Comparison of ENCODE assay signal across 17 cellular contexts in the genomic region with DNA sequence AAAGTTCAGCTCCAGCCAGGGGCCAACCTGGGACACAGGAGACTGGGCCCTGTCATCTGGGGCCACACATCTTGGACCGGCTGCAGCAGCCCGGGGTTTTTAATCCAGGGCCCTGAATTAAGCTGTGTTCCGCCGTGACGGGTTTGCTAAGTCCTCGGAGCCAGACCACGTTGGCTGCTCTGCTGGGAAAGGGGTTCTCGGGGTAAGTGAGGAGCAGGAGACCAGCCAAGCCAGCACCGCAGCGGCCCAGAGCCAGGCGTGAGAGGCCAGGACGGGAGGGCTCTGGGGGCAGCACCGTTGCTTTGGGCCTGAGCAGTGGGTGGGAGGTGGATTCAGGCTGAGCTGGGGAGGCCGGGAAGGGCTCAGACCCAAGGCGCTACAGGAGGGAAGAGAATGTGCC. TPM values are rescaled to one million over a fixed set of nuclear protein-coding genes. Genes with fewer than 3 reads are reported as not detected.
DNase-seq lines count a peak whose midpoint lies in the region; ATAC-seq, FAIRE-seq and TF ChIP-seq lines count a peak whose summit lies in the region.
"Had no signal": no experiment of that assay in that cellular context is flagged by ENCODE, and none has a peak within 500 bp of the region (broad histone marks: within the 10 kb centered on the region; RNA-seq: fewer than 3 reads in every experiment).

No MANE protein-coding gene starts in this region.

- no peak overlapping the region for H3K4me3 ChIP-seq in HepG2 (replicated peaks in 1 of 3; ENCODE audit: insufficient read depth in 1 of 3, low read depth in 2 of 3, low read length in 3 of 3)
- H3K4me3 ChIP-seq in right lobe of liver = no peak overlapping the region
- peak overlapping the region; percentile 10 for H3K4me3 ChIP-seq in WERI-Rb-1 (ENCODE audit: low read depth, low read length)
- H3K4me3 ChIP-seq in lower lobe of right lung = no peak overlapping the region
- no peak overlapping the region for H3K4me3 ChIP-seq in spleen
- no peak overlapping the region for H3K4me3 ChIP-seq in OCI-LY7 (ENCODE audit: low read depth, low read length, poor library complexity, severe bottlenecking)
- H3K4me3 ChIP-seq: GM12878, GM23338 had no signal

- H4K20me1 ChIP-seq in HepG2 (ENCODE audit: insufficient read depth, low read length) (no peaks in the 10 kb centered on the region), OCI-LY7 (ENCODE audit: insufficient read depth, low read length) (no peaks in the 10 kb centered on the region)

- no peaks in the 10 kb centered on the region for H3K36me3 ChIP-seq in HepG2 (replicated peaks in 1 of 2; ENCODE audit: control insufficient read depth in 1 of 2, insufficient read depth in 2 of 2, low read length in 2 of 2)
- no peaks in the 10 kb centered on the region for H3K36me3 ChIP-seq in right lobe of liver
- no peaks in the 10 kb centered on the region for H3K36me3 ChIP-seq in WERI-Rb-1
- H3K36me3 ChIP-seq in lower lobe of right lung = no peaks in the 10 kb centered on the region
- no peaks in the 10 kb centered on the region for H3K36me3 ChIP-seq in spleen
- H3K36me3 ChIP-seq in OCI-LY7 (ENCODE audit: insufficient read depth, low read length) = no peaks in the 10 kb centered on the region

- POLR2A ChIA-PET in HepG2 (lab: Yijun Ruan, JAX) = no interaction called here
- POLR2A ChIA-PET in OCI-LY7 (lab: Charles Lee) = no interaction called here

- DNase-seq in HepG2 (ENCODE audit: low spot score) (no peak), right lobe of liver (no peak), WERI-Rb-1 (peak; percentile 93), lower lobe of right lung (peak; percentile 44), spleen (peak; percentile 51), OCI-LY7 (ENCODE audit: low spot score) (no peak)
- DNase-seq: C1 segment of cervical spinal cord; Calu3; CD4-positive, alpha-beta T cell; DMS79; H9 had no signal

- BruUV-seq in HepG2 (replicated peaks; lab: Mats Ljungman, UMichigan) = no TSS peak
- BruUV-seq in OCI-LY7 (replicated peaks; lab: Mats Ljungman, UMichigan) = no TSS peak

- intact Hi-C loops in HepG2 (cut with micrococcal nuclease; ENCODE audit: unreplicated experiment) (no loop called here), right lobe of liver (cut with DNase I) (no loop called here), lower lobe of right lung (cut with DNase I) (no loop called here), spleen (cut with DNase I; ENCODE audit: low total_unique reads) (no loop called here), OCI-LY7 (cut with micrococcal nuclease; ENCODE audit: unreplicated experiment) (no loop called here)

- no peaks in the 10 kb centered on the region for H3K79me2 ChIP-seq in HepG2 (ENCODE audit: insufficient read depth, low read length)
- no peaks in the 10 kb centered on the region for H3K79me2 ChIP-seq in OCI-LY7 (ENCODE audit: insufficient read depth, low read depth, low read length)

- H3K27ac ChIP-seq in HepG2 (ENCODE audit: extremely low read length, insufficient read depth, low read length) (no peak overlapping the region), right lobe of liver (no peak overlapping the region), WERI-Rb-1 (peak overlapping the region; percentile 70), lower lobe of right lung (no peak overlapping the region), spleen (no peak overlapping the region), OCI-LY7 (ENCODE audit: low read depth, low read length, poor library complexity, severe bottlenecking) (no peak overlapping the region)

- peak; percentile 28 for ATAC-seq in HepG2
- no peak for ATAC-seq in right lobe of liver
- peak in 1 of 2 donors; percentile 10 for ATAC-seq in lower lobe of right lung
- ATAC-seq in GM19463 (IDR thresholded peaks at IDR 0.05; ENCODE audit: unreplicated experiment) = no peak
- no peak for ATAC-seq in GM18520 (IDR thresholded peaks at IDR 0.05; ENCODE audit: unreplicated experiment)
- ATAC-seq: GM12878, GM23338 had no signal

- no peak overlapping the region for H3K9ac ChIP-seq in HepG2 (ENCODE audit: insufficient read depth, low read depth, low read length)

- no peaks in the 10 kb centered on the region for H3K4me1 ChIP-seq in HepG2 (ENCODE audit: insufficient read depth, low read length)
- no peaks in the 10 kb centered on the region for H3K4me1 ChIP-seq in right lobe of liver
- H3K4me1 ChIP-seq in lower lobe of right lung = no peaks in the 10 kb centered on the region
- H3K4me1 ChIP-seq in spleen = peaks cover 0 to 13% (median 0%) of the 10 kb centered on the region in 6 donors
- no peaks in the 10 kb centered on the region for H3K4me1 ChIP-seq in OCI-LY7 (ENCODE audit: insufficient read depth, low read length, poor library complexity, severe bottlenecking)

- whole genome bisulfite sequencing in HepG2 (ENCODE audit: low lambda C conversion rate) = 57% methylated on average over 13 of the region's 15 CpGs
- 93% methylated on average over 3 of the region's 15 CpGs for WGBS in right lobe of liver (ENCODE audit: insufficient coverage, low coverage, low lambda C conversion rate, missing lambda C conversion rate)
- WGBS in spleen, 5 donors = 91 to 96% (median 93%) methylated on average over 9 to 15 of the region's 15 CpGs

- H2AFZ ChIP-seq in HepG2 (ENCODE audit: low read length) (no peak overlapping the region), OCI-LY7 (ENCODE audit: low read length) (no peak overlapping the region)
- H2AFZ ChIP-seq: GM23338 had no signal

- H3K9me3 ChIP-seq in HepG2 (ENCODE audit: low read length) (no peaks in the 10 kb centered on the region), right lobe of liver (no peaks in the 10 kb centered on the region), WERI-Rb-1 (ENCODE audit: severe bottlenecking) (no peaks in the 10 kb centered on the region), lower lobe of right lung (no peaks in the 10 kb centered on the region), spleen (no peaks in the 10 kb centered on the region), OCI-LY7 (ENCODE audit: low read length) (no peaks in the 10 kb centered on the region)

- CTCF ChIA-PET in HepG2 (lab: Yijun Ruan, JAX; ENCODE audit: low intra/inter-chr PET ratio, low total read pairs) (no interaction called here), OCI-LY7 (lab: Charles Lee; ENCODE audit: unreplicated experiment) (no interaction called here)

- TF ChIP-seq POLR2A in HepG2 (IDR thresholded peaks at IDR 0.05; ENCODE audit: insufficient read depth in 1 of 2, low read depth in 2 of 2, low read length in 2 of 2) (no peak), right lobe of liver (IDR thresholded peaks at IDR 0.05) (no peak), spleen (IDR thresholded peaks at IDR 0.05) (no peak)

- in situ Hi-C loops in HepG2 (cut with HindIII; ENCODE audit: extremely low pct_ligation_motif_present, low pct_unique_long_range_greater_than_20kb) = no loop called here

- TF ChIP-seq EP300 in HepG2 (IDR thresholded peaks at IDR 0.05; ENCODE audit: low read depth in 2 of 2, low read length in 2 of 2) (no peak), HepG2 (CRISPR knock-in tag; IDR thresholded peaks at IDR 0.05; ENCODE audit: borderline replicate concordance) (no peak)

- TF ChIP-seq RAD21 in HepG2 (CRISPR knock-in tag; IDR thresholded peaks at IDR 0.05) = no peak

- no peak for FAIRE-seq in HepG2 (lab: Jason Lieb, UNC)
- FAIRE-seq: A204.1, GM12878, GM18507 had no signal

- TF ChIP-seq CTCF in HepG2 (CRISPR knock-in tag; IDR thresholded peaks at IDR 0.05) (no peak), right lobe of liver (IDR thresholded peaks at IDR 0.05) (no peak), WERI-Rb-1 (IDR thresholded peaks at IDR 0.05; ENCODE audit: low read depth, low read length) (no peak), lower lobe of right lung (IDR thresholded peaks at IDR 0.05) (no peak), spleen (IDR thresholded peaks at IDR 0.05 in 8 of 11, conservative IDR thresholded peaks at IDR 0.05 in 3 of 11) (no peak), OCI-LY7 (conservative IDR thresholded peaks at IDR 0.05; ENCODE audit: low read length) (no peak)

- H3K27me3 ChIP-seq in HepG2 (ENCODE audit: control insufficient read depth in 1 of 2, insufficient read depth in 2 of 2, low read length in 2 of 2) (peaks cover 15 to 58% of the 10 kb centered on the region in 2 experiments), right lobe of liver (no peaks in the 10 kb centered on the region), WERI-Rb-1 (ENCODE audit: insufficient read depth, low read depth, severe bottlenecking) (no peaks in the 10 kb centered on the region), lower lobe of right lung (ENCODE audit: low read depth) (no peaks in the 10 kb centered on the region), spleen (replicated peaks in 1 of 7) (peaks cover 0 to 44% (median 0%) of the 10 kb centered on the region in 7 donors)

- H3K4me2 ChIP-seq in HepG2 (ENCODE audit: low read depth, low read length) = no peak overlapping the region
- H3K4me2 ChIP-seq in OCI-LY7 (ENCODE audit: low read length) = no peak overlapping the region
- H3K4me2 ChIP-seq: GM23338 had no signal

- H3K9me2 ChIP-seq in OCI-LY7 (ENCODE audit: insufficient read depth, low read length) = no peaks in the 10 kb centered on the region

RNA-seq across cellular contexts. Expression of gene CBX4, which starts 31.3 kb away (rescaled TPM):
- total RNA-seq in HepG2 (2016; rRNA removed; fragmentation: Illumina TruSeq; extraction: Trizol) (17.1 and 25.8 TPM in 2 replicates), right lobe of liver (10 to 100 TPM in 5 of 6 experiments, 1 to 10 TPM in 1; 8.9 to 21.9 (median 15.1) TPM), lower lobe of right lung (20.6 TPM), spleen (10 to 100 TPM; 23.4 to 48.0 (median 27.9) TPM), OCI-LY7 (2022) (110 and 121 TPM in 2 replicates)
- 4.7 and 4.8 TPM in 2 replicates for total RNA-seq in HepG2 (2016; cell fraction: cytosol; rRNA removed; fragmentation: Illumina TruSeq; extraction: Trizol; ENCODE audit: low read depth)
- 17.7 and 25.2 TPM in 2 replicates for total RNA-seq in HepG2 (2016; cell fraction: insoluble cytoplasmic fraction; rRNA removed; fragmentation: Illumina TruSeq; extraction: Trizol)
- total RNA-seq in HepG2 (2016; cell fraction: membrane; rRNA removed; fragmentation: Illumina TruSeq; extraction: Trizol) = 13.9 and 15.1 TPM in 2 replicates
- 18.5 and 22.8 TPM in 2 replicates for total RNA-seq in HepG2 (2016; cell fraction: nucleus; rRNA removed; fragmentation: Illumina TruSeq; extraction: Trizol)
- polyA plus RNA-seq in HepG2 (2011; rRNA removed) (50.8 and 61.1 TPM in 2 replicates), spleen (10 to 100 TPM; 12.3 to 19.0 (median 13.2) TPM)
- polyA plus RNA-seq in HepG2 (2011; cell fraction: cytosol; rRNA removed) = 31.1 and 45.6 TPM in 2 replicates
- polyA plus RNA-seq in HepG2 (2011; cell fraction: nucleus; rRNA removed) = 117 and 122 TPM in 2 replicates
- 27.9 and 32.4 TPM in 2 replicates for polyA plus RNA-seq in HepG2 (2012)
- 3.7 and 4.2 TPM in 2 replicates for polyA plus RNA-seq in HepG2 (2016; cell fraction: cytosol; fragmentation: Illumina TruSeq; extraction: Trizol; ENCODE audit: low read depth)
- polyA plus RNA-seq in HepG2 (2016; cell fraction: insoluble cytoplasmic fraction; fragmentation: Illumina TruSeq; extraction: Trizol; ENCODE audit: low read depth) = 29.4 and 33.0 TPM in 2 replicates
- polyA plus RNA-seq in HepG2 (2016; cell fraction: membrane; fragmentation: Illumina TruSeq; extraction: Trizol; ENCODE audit: low read depth) = 11.7 and 12.5 TPM in 2 replicates
- polyA plus RNA-seq in HepG2 (2016; cell fraction: nucleus; fragmentation: Illumina TruSeq; extraction: Trizol; ENCODE audit: insufficient read depth, low read depth) = 60.4 and 60.8 TPM in 2 replicates
- 17.1 and 51.0 TPM in 2 replicates for polyA minus RNA-seq in HepG2 (2011; rRNA and poly(A)+ RNA removed; ENCODE audit: low replicate concordance)
- polyA minus RNA-seq in HepG2 (2011; cell fraction: cytosol; rRNA and poly(A)+ RNA removed) = 33.1 and 38.6 TPM in 2 replicates
- polyA minus RNA-seq in HepG2 (2011; cell fraction: nucleus; rRNA and poly(A)+ RNA removed) = 17.8 and 25.2 TPM in 2 replicates
- total RNA-seq in OCI-LY7 (2014; rRNA removed; shearing (Covaris generic)) = 98.9 and 109 TPM in 2 replicates

Comparison
In these comparisons a context has a peak if more than half of its experiments do, and no peak if none do; other contexts are left out.
1. DNase-seq: peak in WERI-Rb-1 (single experiment), lower lobe of right lung (single experiment) and spleen (single experiment); none in HepG2 (single experiment), right lobe of liver (0 of 3) and OCI-LY7 (single experiment).